Comparison of ENCODE assay signal across 8 cellular contexts in the genomic region with DNA sequence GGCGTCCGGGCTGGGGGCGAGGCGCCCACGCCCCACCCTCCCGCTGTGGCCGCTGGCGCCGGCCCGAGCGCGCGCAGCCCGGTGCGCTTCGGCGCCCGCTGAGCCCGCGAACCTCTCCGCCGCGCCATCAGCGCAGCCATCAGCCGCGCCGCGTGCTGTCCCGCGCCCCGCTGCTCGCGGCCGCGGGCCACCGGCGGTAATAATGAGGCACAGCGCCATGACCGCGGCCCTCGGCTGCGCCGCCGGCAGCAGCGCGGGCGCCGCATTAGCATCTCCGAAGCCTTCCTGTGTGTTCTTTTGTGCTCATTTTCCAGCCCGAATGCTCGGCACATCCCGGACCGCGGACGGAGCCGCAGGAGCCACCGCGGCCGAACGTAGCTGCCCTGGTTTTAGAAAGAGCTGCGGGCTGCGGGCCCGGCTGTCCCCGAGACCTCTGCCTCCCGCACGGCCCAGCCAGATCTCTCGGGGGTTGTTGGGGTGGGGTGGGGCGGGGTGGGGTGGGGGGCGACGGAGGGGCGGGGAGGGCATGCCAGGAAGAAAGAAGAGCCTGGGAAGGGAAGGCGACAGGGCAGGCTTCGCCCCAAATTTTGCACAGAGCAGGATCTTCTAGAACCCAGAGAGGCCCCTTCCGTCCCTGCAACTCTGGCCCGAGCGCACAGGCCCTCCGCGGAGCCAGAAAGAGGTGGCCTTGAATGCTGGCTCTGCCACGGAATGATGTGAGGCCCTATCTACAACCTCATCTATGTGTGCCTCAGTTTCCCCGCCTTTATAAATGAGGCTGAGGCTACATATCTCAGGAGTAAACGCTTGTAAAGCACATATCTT. TPM values are rescaled to one million over a fixed set of nuclear protein-coding genes. Genes with fewer than 3 reads are reported as not detected.
DNase-seq lines count a peak whose midpoint lies in the region; ATAC-seq and TF ChIP-seq lines count a peak whose summit lies in the region.

No MANE protein-coding gene starts in this region.

- no peak overlapping the region for H2AFZ ChIP-seq in neural cell (ENCODE audit: low read depth, low read length)

- peaks cover 13% of the 10 kb centered on the region for H3K27me3 ChIP-seq in neural cell (ENCODE audit: insufficient read depth, low read depth, low read length)

- peak overlapping the region; percentile 57 for H3K9ac ChIP-seq in neural cell (ENCODE audit: low read length)

- ATAC-seq in HG03135 (IDR thresholded peaks at IDR 0.05; ENCODE audit: unreplicated experiment) (no peak), GM18519 (IDR thresholded peaks at IDR 0.05; ENCODE audit: low FRiP score, unreplicated experiment) (no peak)

- H3K9me2 ChIP-seq in neural cell (ENCODE audit: insufficient read depth, low read length): no peaks in the 10 kb centered on the region

- H4K20me1 ChIP-seq in neural cell (ENCODE audit: insufficient read depth): no peaks in the 10 kb centered on the region

- H3K27ac Mint-ChIP-seq in chondrocyte (ENCODE audit: unreplicated experiment): no peak overlapping the region

- H3K4me3 ChIP-seq in neural cell (ENCODE audit: low read length): peak overlapping the region; percentile 59

- H3K27ac ChIP-seq in neural cell (ENCODE audit: low read length): no peak overlapping the region

- H3K9me3 ChIP-seq in neural cell (ENCODE audit: low read length): no peaks in the 10 kb centered on the region

- TF ChIP-seq RAD21 in neural cell (conservative IDR thresholded peaks at IDR 0.05): peak; percentile 28

- no peak for TF ChIP-seq EP300 in neural cell (conservative IDR thresholded peaks at IDR 0.05; ENCODE audit: poor library complexity, severe bottlenecking)

- peaks cover 62% of the 10 kb centered on the region for H3K27me3 Mint-ChIP-seq in chondrocyte (ENCODE audit: low read depth)

- H3K4me3 Mint-ChIP-seq in chondrocyte (ENCODE audit: unreplicated experiment): peak overlapping the region; percentile 65

- peak overlapping the region; percentile 48 for H3K4me2 ChIP-seq in neural cell (ENCODE audit: low read length)

- no peaks in the 10 kb centered on the region for H3K79me2 ChIP-seq in neural cell (replicated peaks; ENCODE audit: insufficient read depth, low read length)

- H3K36me3 Mint-ChIP-seq in chondrocyte (ENCODE audit: low read depth): no peaks in the 10 kb centered on the region

- no peaks in the 10 kb centered on the region for H3K36me3 ChIP-seq in neural cell (ENCODE audit: insufficient read depth, low read length)

- peaks cover 4% of the 10 kb centered on the region for H3F3A ChIP-seq in neural cell (ENCODE audit: insufficient read depth, low read length, poor library complexity, severe bottlenecking)

- no peak for TF ChIP-seq CTCF in chondrocyte (IDR thresholded peaks at IDR 0.05)
- TF ChIP-seq CTCF in neural cell (IDR thresholded peaks at IDR 0.05; ENCODE audit: poor library complexity, severe bottlenecking): no peak

- H3K4me1 Mint-ChIP-seq in chondrocyte (ENCODE audit: low read depth): peaks cover 3% of the 10 kb centered on the region

- H3K9me3 Mint-ChIP-seq in chondrocyte (ENCODE audit: low read depth): peaks cover under 1% of the 10 kb centered on the region

- DNase-seq in Daoy (ENCODE audit: low read depth) (peak; percentile 36), HuH-7 (ENCODE audit: low spot score) (peak; percentile 33), chondrocyte (ENCODE audit: low spot score) (no peak), NCI-H2029 (lab: John Stamatoyannopoulos, UW) (no peak), NCI-H1436 (lab: John Stamatoyannopoulos, UW) (no peak)

TF ChIP-seq in neural cell, 6 proteins besides CTCF, POLR2A, EP300 and RAD21:
- TF ChIP-seq POLR2AphosphoS5 (IDR thresholded peaks at IDR 0.05) (peak; percentile 26), MXI1 (conservative IDR thresholded peaks at IDR 0.05; ENCODE audit: poor library complexity, severe bottlenecking) (no peak), SMC3 (conservative IDR thresholded peaks at IDR 0.05; ENCODE audit: poor library complexity) (peak; percentile 9)

RNA-seq across cellular contexts. Expression of gene RRAGC, which starts 55.3 kb away (rescaled TPM):
- 10.1 and 11.5 TPM in 2 replicates for total RNA-seq in Daoy (2014; rRNA removed; shearing (Covaris generic))
- 51.7 to 71.7 TPM (median 71.2 TPM) in 3 replicates for total RNA-seq in chondrocyte
- polyA plus RNA-seq in neural cell: 23.3 and 23.6 TPM in 2 replicates
- 25.1 and 27.9 TPM in 2 replicates for polyA minus RNA-seq in neural cell

Comparison
In these comparisons a context has a peak if more than half of its experiments do, and no peak if none do; other contexts are left out.
1. DNase-seq: peak in Daoy (single experiment) and HuH-7 (single experiment); none in chondrocyte (single experiment), NCI-H2029 (single experiment) and NCI-H1436 (single experiment).